In genomic region chr15:40853241-40853890, GRCh38 we compare ENCODE assay signal across 34 cellular contexts. TPM values are rescaled to one million over a fixed set of nuclear protein-coding genes. Genes with fewer than 3 reads are reported as not detected.
"Had no signal": no experiment of that assay in that cellular context is flagged by ENCODE, and none has a peak within 500 bp of the region (broad histone marks: within the 10 kb centered on the region; RNA-seq: fewer than 3 reads in every experiment).

No MANE protein-coding gene starts in this region.

- H3K27ac Mint-ChIP-seq: activated CD4-positive, alpha-beta memory T cell treated with anti-CD3 and anti-CD28 coated beads, Interleukin-2, amount 10 ng/mL, durations not matched to agents 7 days and 5 days; activated CD4-positive, alpha-beta T cell treated with anti-CD3 and anti-CD28 coated beads, Interleukin-2, amount 10 ng/mL, durations not matched to agents 7 days and 5 days; activated T-cell treated with anti-CD3 and anti-CD28 coated beads, Interleukin-2, amount 50 U/mL, for 24 hours; mesothelial cell of epicardium; naive thymus-derived CD8-positive, alpha-beta T cell; neural progenitor cell; progenitor cell of endocrine pancreas; T-helper 1 cell treated with Interleukin-12 subunit alpha and Interleukin-12 subunit beta and Interleukin-4 antibody, amounts not matched to agents 30 μg/mL and 1 μg/mL, for 36 hours had no signal

- H3K4me2 ChIP-seq: neural progenitor cell had no signal

- DNase-seq: activated CD4-positive, alpha-beta memory T cell treated with anti-CD3 and anti-CD28 coated beads, Interleukin-2, amount 10 ng/mL, durations not matched to agents 7 days and 5 days; activated CD4-positive, alpha-beta T cell treated with anti-CD3 and anti-CD28 coated beads, Interleukin-2, amount 10 ng/mL, durations not matched to agents 7 days and 5 days; activated CD4-positive, CD25-positive, alpha-beta regulatory T cell treated with anti-CD3 and anti-CD28 coated beads, Interleukin-2, amount 50 U/mL, for 72 hours; activated CD8-positive, alpha-beta memory T cell treated with anti-CD3 and anti-CD28 coated beads, Interleukin-2, amount 50 U/mL, for 48 hours; activated gamma-delta T cell; activated naive CD4-positive, alpha-beta T cell treated with anti-CD3 and anti-CD28 coated beads, Interleukin-2, amount 50 U/mL, for 16 hours; activated T-cell treated with anti-CD3 and anti-CD28 coated beads, Interleukin-2, amount 50 U/mL, for 24 hours; amniotic stem cell; central memory CD4-positive, alpha-beta T cell; dermis blood vessel endothelial cell; effector CD4-positive, alpha-beta T cell; foreskin keratinocyte; heart right ventricle; left cardiac atrium; left ventricle myocardium superior; mammary epithelial cell; naive thymus-derived CD8-positive, alpha-beta T cell; sigmoid colon; stimulated activated CD4-positive, alpha-beta T cell treated with anti-CD3 and anti-CD28 coated beads, Interleukin-1b, Interleukin-23, amount 100 ng/mL, for 48 hours; stimulated activated CD4-positive, alpha-beta T cell treated with anti-CD3 and anti-CD28 coated beads, Interleukin-4, amount 100 ng/mL, for 4 hours; stimulated activated CD8-positive, alpha-beta memory T cell treated with anti-CD3 and anti-CD28 coated beads, Interleukin-4, amount 100 ng/mL, for 48 hours; stimulated activated naive CD8-positive, alpha-beta T cell treated with anti-CD3 and anti-CD28 coated beads, Interleukin-15, amount 100 ng/mL, for 72 hours; substantia nigra; SW 1271; T-helper 9 cell had no signal

- H3K27me3 ChIP-seq: foreskin keratinocyte, neural progenitor cell had no signal

- H3K9me3 ChIP-seq: esophagus muscularis mucosa, heart right ventricle, sigmoid colon had no signal

- H3K27me3 Mint-ChIP-seq: activated CD4-positive, alpha-beta T cell treated with anti-CD3 and anti-CD28 coated beads, Interleukin-2, amount 10 ng/mL, durations not matched to agents 7 days and 5 days; activated T-cell treated with anti-CD3 and anti-CD28 coated beads, Interleukin-2, amount 50 U/mL, for 24 hours; progenitor cell of endocrine pancreas; stimulated activated memory B cell treated with anti-CD40 and anti-IgM and Interleukin-4, amounts not matched to agents 10 μg/mL and 1 μg/mL and 100 μg/mL, for 72 hours; stimulated activated naive CD8-positive, alpha-beta T cell treated with anti-CD3 and anti-CD28 coated beads, Interleukin-15, amount 100 ng/mL, for 72 hours had no signal

- H3K36me3 ChIP-seq: esophagus muscularis mucosa, heart right ventricle, neural progenitor cell, sigmoid colon had no signal

- H3K4me1 ChIP-seq: foreskin keratinocyte, neural progenitor cell had no signal

- H3K4me3 ChIP-seq: esophagus muscularis mucosa, heart right ventricle, neural progenitor cell, sigmoid colon had no signal

- H2AFZ ChIP-seq: neural progenitor cell had no signal

- H3K27ac ChIP-seq: esophagus muscularis mucosa, foreskin keratinocyte, heart right ventricle, neural progenitor cell, sigmoid colon had no signal

- ATAC-seq: foreskin keratinocyte; heart right ventricle; left cardiac atrium; left ventricle myocardium superior; naive thymus-derived CD8-positive, alpha-beta T cell; stimulated activated memory B cell treated with anti-CD40 and anti-IgM and Interleukin-4, amounts not matched to agents 10 μg/mL and 1 μg/mL and 100 μg/mL, for 72 hours; stimulated activated naive CD8-positive, alpha-beta T cell treated with anti-CD3 and anti-CD28 coated beads, Interleukin-15, amount 100 ng/mL, for 72 hours had no signal

- H3K9ac ChIP-seq: neural progenitor cell had no signal

- H3K36me3 Mint-ChIP-seq: naive thymus-derived CD8-positive, alpha-beta T cell; neural progenitor cell had no signal

- H3K4me3 Mint-ChIP-seq: activated CD4-positive, alpha-beta memory T cell treated with anti-CD3 and anti-CD28 coated beads, Interleukin-2, amount 10 ng/mL, durations not matched to agents 7 days and 5 days; activated CD4-positive, alpha-beta T cell treated with anti-CD3 and anti-CD28 coated beads, Interleukin-2, amount 10 ng/mL, durations not matched to agents 7 days and 5 days; activated T-cell treated with anti-CD3 and anti-CD28 coated beads, Interleukin-2, amount 50 U/mL, for 24 hours; mesothelial cell of epicardium; naive thymus-derived CD8-positive, alpha-beta T cell; neural progenitor cell; stimulated activated memory B cell treated with anti-CD40 and anti-IgM and Interleukin-4, amounts not matched to agents 10 μg/mL and 1 μg/mL and 100 μg/mL, for 72 hours; stimulated activated naive CD8-positive, alpha-beta T cell treated with anti-CD3 and anti-CD28 coated beads, Interleukin-15, amount 100 ng/mL, for 72 hours; T-helper 1 cell treated with Interleukin-12 subunit alpha and Interleukin-12 subunit beta and Interleukin-4 antibody, amounts not matched to agents 30 μg/mL and 1 μg/mL, for 36 hours had no signal

- H3K9me3 Mint-ChIP-seq: activated CD4-positive, alpha-beta memory T cell treated with anti-CD3 and anti-CD28 coated beads, Interleukin-2, amount 10 ng/mL, durations not matched to agents 7 days and 5 days; activated CD4-positive, alpha-beta T cell treated with anti-CD3 and anti-CD28 coated beads, Interleukin-2, amount 10 ng/mL, durations not matched to agents 7 days and 5 days; activated T-cell treated with anti-CD3 and anti-CD28 coated beads, Interleukin-2, amount 50 U/mL, for 24 hours; mesothelial cell of epicardium; naive thymus-derived CD8-positive, alpha-beta T cell; neural progenitor cell; stimulated activated memory B cell treated with anti-CD40 and anti-IgM and Interleukin-4, amounts not matched to agents 10 μg/mL and 1 μg/mL and 100 μg/mL, for 72 hours; stimulated activated naive CD8-positive, alpha-beta T cell treated with anti-CD3 and anti-CD28 coated beads, Interleukin-15, amount 100 ng/mL, for 72 hours; T-helper 1 cell treated with Interleukin-12 subunit alpha and Interleukin-12 subunit beta and Interleukin-4 antibody, amounts not matched to agents 30 μg/mL and 1 μg/mL, for 36 hours had no signal

RNA-seq across cellular contexts. Expression of gene RHOV, which starts 20.7 kb away (rescaled TPM):
- total RNA-seq: activated CD4-positive, alpha-beta memory T cell treated with anti-CD3 and anti-CD28 coated beads, Interleukin-2, amount 10 ng/mL, durations not matched to agents 7 days and 5 days; activated CD4-positive, alpha-beta T cell treated with anti-CD3 and anti-CD28 coated beads, Interleukin-2, amount 10 ng/mL, durations not matched to agents 7 days and 5 days; esophagus muscularis mucosa; heart right ventricle; left cardiac atrium; left ventricle myocardium superior; naive thymus-derived CD8-positive, alpha-beta T cell; omental fat pad; sigmoid colon had no signal
- polyA plus RNA-seq: naive thymus-derived CD8-positive, alpha-beta T cell had no signal

RNA-seq across cellular contexts. Expression of gene PPP1R14D, which starts 24.9 kb away (rescaled TPM):
- total RNA-seq: activated CD4-positive, alpha-beta memory T cell treated with anti-CD3 and anti-CD28 coated beads, Interleukin-2, amount 10 ng/mL, durations not matched to agents 7 days and 5 days; activated CD4-positive, alpha-beta T cell treated with anti-CD3 and anti-CD28 coated beads, Interleukin-2, amount 10 ng/mL, durations not matched to agents 7 days and 5 days; dermis blood vessel endothelial cell; esophagus muscularis mucosa; foreskin keratinocyte; glomerular endothelial cell; heart right ventricle; left cardiac atrium; left ventricle myocardium superior; mammary epithelial cell; naive thymus-derived CD8-positive, alpha-beta T cell; omental fat pad; sigmoid colon; ureter had no signal
- polyA plus RNA-seq: foreskin keratinocyte; heart right ventricle; mammary epithelial cell; naive thymus-derived CD8-positive, alpha-beta T cell had no signal
